In the genomic region with DNA sequence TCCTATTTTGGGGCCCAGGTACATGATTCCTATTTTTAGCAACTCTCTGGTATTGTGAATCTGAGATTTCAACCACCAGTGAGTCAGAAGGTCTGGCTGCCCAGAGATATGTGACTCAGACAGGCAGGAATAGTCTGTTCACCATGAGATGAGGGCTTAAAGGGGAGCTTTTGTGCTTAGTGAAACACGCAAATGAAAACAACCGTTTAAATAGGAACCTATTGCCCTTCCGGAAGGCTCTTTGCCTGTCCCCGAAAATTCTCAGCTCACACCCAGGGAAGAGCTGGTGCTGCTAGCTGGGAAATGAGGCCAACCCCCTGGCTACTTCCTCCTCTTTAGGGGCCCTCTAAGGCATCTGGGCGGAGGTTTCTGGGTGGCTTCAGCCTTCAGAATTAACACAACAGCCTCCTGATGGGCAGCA, we compare ENCODE assay signal across 9 cellular contexts.
A peak's percentile ranks its signal among the peaks of the same experiment; 100 is the strongest.
DNase-seq lines count a peak whose midpoint lies in the region; ATAC-seq and TF ChIP-seq lines count a peak whose summit lies in the region.
"Had no signal": no experiment of that assay in that cellular context is flagged by ENCODE, and none has a peak within 500 bp of the region (broad histone marks: within the 10 kb centered on the region; RNA-seq: fewer than 3 reads in every experiment).

No MANE protein-coding gene starts in this region.

- H3K4me1 ChIP-seq in foreskin keratinocyte, result peaks cover 3% of the 10 kb centered on the region

- no peak for TF ChIP-seq CTCF in RWPE1 (conservative IDR thresholded peaks at IDR 0.05; ENCODE audit: low read depth)
- TF ChIP-seq CTCF in foreskin keratinocyte (conservative IDR thresholded peaks at IDR 0.05), result no peak

- H3K27me3 Mint-ChIP-seq in stimulated activated naive B cell treated with anti-CD40 and anti-IgM and Interleukin-4, amounts not matched to agents 10 μg/mL and 1 μg/mL and 100 μg/mL, for 72 hours, result peaks cover 0 to 15% of the 10 kb centered on the region in 2 donors

- H3K4me3 Mint-ChIP-seq in stimulated activated naive B cell treated with anti-CD40 and anti-IgM and Interleukin-4, amounts not matched to agents 10 μg/mL and 1 μg/mL and 100 μg/mL, for 72 hours, result peak overlapping the region in 1 of 2 donors; percentile 20

- DNase-seq in NK-92 treated with Interleukin-12 subunit alpha and Interleukin-12 subunit beta, amount 100 ng/mL, for 24 hours (lab: John Stamatoyannopoulos, UW), result peak; percentile 7
- DNase-seq in NK-92 (lab: John Stamatoyannopoulos, UW; ENCODE audit: unreplicated experiment) (no peak), RWPE1 (ENCODE audit: low spot score) (peak; percentile 88), foreskin keratinocyte (peak; percentile 40 to 44), HuH-7 (ENCODE audit: low spot score) (no peak), ecto neural progenitor cell (ENCODE audit: low spot score) (no peak)
- DNase-seq in stimulated activated naive B cell treated with anti-CD40 and anti-IgM and Interleukin-4, amounts not matched to agents 10 μg/mL and 1 μg/mL and 100 μg/mL, for 72 hours, result peak; percentile 34

- no peaks in the 10 kb centered on the region for H3K36me3 Mint-ChIP-seq in stimulated activated naive B cell treated with anti-CD40 and anti-IgM and Interleukin-4, amounts not matched to agents 10 μg/mL and 1 μg/mL and 100 μg/mL, for 72 hours

- CTCF ChIA-PET in RWPE1 (lab: Yijun Ruan, JAX), result interaction anchor here (1.0 kb wide), 1 partner anchor 247 kb away, joined by 3 read pairs; no protein-coding TSS in a partner anchor

- ATAC-seq in HG02981 (IDR thresholded peaks at IDR 0.05; ENCODE audit: unreplicated experiment), result peak; percentile 85
- peak; percentile 97 for ATAC-seq in foreskin keratinocyte
- peak; percentile 95 to 98 for ATAC-seq in stimulated activated naive B cell treated with anti-CD40 and anti-IgM and Interleukin-4, amounts not matched to agents 10 μg/mL and 1 μg/mL and 100 μg/mL, for 72 hours (replicated peaks)

- H3K27me3 ChIP-seq in foreskin keratinocyte, result no peaks in the 10 kb centered on the region

- POLR2A ChIA-PET in RWPE1 (lab: Yijun Ruan, JAX; ENCODE audit: low non-redundant PET), result no interaction called here

- peak overlapping the region; percentile 5 for H3K27ac Mint-ChIP-seq in stimulated activated naive B cell treated with anti-CD40 and anti-IgM and Interleukin-4, amounts not matched to agents 10 μg/mL and 1 μg/mL and 100 μg/mL, for 72 hours

- H3K4me1 Mint-ChIP-seq in stimulated activated naive B cell treated with anti-CD40 and anti-IgM and Interleukin-4, amounts not matched to agents 10 μg/mL and 1 μg/mL and 100 μg/mL, for 72 hours, result peaks cover 14 to 21% of the 10 kb centered on the region in 2 donors

- H3K27ac ChIP-seq in RWPE1 (peak overlapping the region; percentile 83), foreskin keratinocyte (peak overlapping the region; percentile 31)
- H3K27ac ChIP-seq: 22Rv1 had no signal

- no peaks in the 10 kb centered on the region for H3K9me3 Mint-ChIP-seq in stimulated activated naive B cell treated with anti-CD40 and anti-IgM and Interleukin-4, amounts not matched to agents 10 μg/mL and 1 μg/mL and 100 μg/mL, for 72 hours

Comparison
In these comparisons a context has a peak if more than half of its experiments do, and no peak if none do; other contexts are left out.
1. DNase-seq: peak in NK-92 treated with Interleukin-12 subunit alpha and Interleukin-12 subunit beta, amount 100 ng/mL, for 24 hours (single experiment), RWPE1 (single experiment), foreskin keratinocyte (2 of 2) and stimulated activated naive B cell treated with anti-CD40 and anti-IgM and Interleukin-4, amounts not matched to agents 10 μg/mL and 1 μg/mL and 100 μg/mL, for 72 hours (single experiment); none in NK-92 (single experiment), HuH-7 (single experiment) and ecto neural progenitor cell (single experiment).
2. Peak in every context shown above with its lines, with median percentiles within 50 percentile points of each other: ATAC-seq.